In the genomic region with DNA sequence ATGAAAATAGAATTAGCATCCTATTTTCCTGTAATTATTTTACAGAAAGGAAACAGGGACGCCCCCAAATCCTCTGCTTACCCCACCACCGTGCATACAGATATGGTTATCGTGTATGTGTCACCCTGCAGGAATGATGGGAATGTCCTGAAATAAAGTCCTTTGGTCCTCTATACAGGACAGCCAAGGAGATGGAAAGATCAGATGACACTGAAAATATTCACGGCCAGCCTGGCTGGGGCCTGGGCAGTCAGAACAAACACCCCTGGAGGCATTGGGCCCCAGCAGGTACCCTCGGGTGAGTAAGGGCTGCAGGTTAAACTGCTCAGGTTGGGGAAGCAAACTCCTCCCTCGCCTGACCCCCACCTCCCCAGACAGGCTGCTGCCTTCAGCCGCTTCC, we compare ENCODE assay signal across 16 cellular contexts.
DNase-seq lines count a peak whose midpoint lies in the region; TF ChIP-seq lines count a peak whose summit lies in the region.
"Had no signal": no experiment of that assay in that cellular context is flagged by ENCODE, and none has a peak within 500 bp of the region (broad histone marks: within the 10 kb centered on the region; RNA-seq: fewer than 3 reads in every experiment).

No MANE protein-coding gene starts in this region.

- TF ChIP-seq CTCF in Caco-2 (IDR thresholded peaks at IDR 0.05; ENCODE audit: insufficient read depth in 1 of 2, low read depth in 1 of 2, low read length in 1 of 2, severe bottlenecking in 1 of 2, unreplicated experiment in 1 of 2): no peak
- TF ChIP-seq CTCF in endodermal cell (conservative IDR thresholded peaks at IDR 0.05): no peak
- no peak for TF ChIP-seq CTCF in osteoblast (IDR thresholded peaks at IDR 0.05; ENCODE audit: extremely low read depth, low read depth, low read length)

- no peaks in the 10 kb centered on the region for H3K36me3 Mint-ChIP-seq in Caco-2 (ENCODE audit: insufficient read depth, unreplicated experiment)
- H3K36me3 Mint-ChIP-seq in endodermal cell (ENCODE audit: low read depth): no peaks in the 10 kb centered on the region

- peak overlapping the region; percentile 13 for H3K4me2 ChIP-seq in osteoblast (ENCODE audit: insufficient read depth, low read length)
- H3K4me2 ChIP-seq: KMS-11 had no signal

- peaks cover 25% of the 10 kb centered on the region for H3K4me1 ChIP-seq in Caco-2
- H3K4me1 ChIP-seq in endodermal cell (ENCODE audit: control insufficient read depth, insufficient read depth, low read length): peaks cover 2% of the 10 kb centered on the region
- H3K4me1 ChIP-seq in osteoblast (ENCODE audit: insufficient read depth, low read length): peaks cover 31% of the 10 kb centered on the region
- H3K4me1 ChIP-seq: psoas muscle had no signal

- no TSS peak for BruUV-seq in Caco-2 (replicated peaks; lab: Mats Ljungman, UMichigan)

- 40 to 53% methylated on average over 1 to 6 of the region's 7 CpGs for WGBS in endodermal cell (ENCODE audit: insufficient coverage in 1 of 2, insufficient read length in 1 of 2), 2 experiments

- POLR2A ChIA-PET in Caco-2 (lab: Charles Lee): no interaction called here

- no peak overlapping the region for H3K9ac ChIP-seq in endodermal cell (ENCODE audit: extremely low read depth, low read length, poor library complexity, severe bottlenecking)
- H3K9ac ChIP-seq: KMS-11 had no signal

- DNase-seq in Caco-2 (peak; percentile 67 to 83), M059J (ENCODE audit: low read depth) (peak; percentile 83), endodermal cell (peak; percentile 71), osteoblast (ENCODE audit: insufficient read length, low spot score, missing footprints) (peak; percentile 85), inferior parietal cortex (ENCODE audit: extremely low spot score) (no peak), caudate nucleus (lab: John Stamatoyannopoulos, UW) (no peak), AML-193 (lab: John Stamatoyannopoulos, UW) (no peak), MV-4-11 (lab: John Stamatoyannopoulos, UW) (no peak)
- DNase-seq: activated CD8-positive, alpha-beta T cell treated with anti-CD3 and anti-CD28 coated beads for 36 hours; anterior cingulate cortex; C1 segment of cervical spinal cord; DND-41; NCI-H1694 treated with DMSO at 0.1 percent for 48 hours had no signal

- intact Hi-C loops in Caco-2 (cut with micrococcal nuclease; ENCODE audit: unreplicated experiment): no loop called here

- H2AFZ ChIP-seq in osteoblast (ENCODE audit: low read length): no peak overlapping the region

- no peaks in the 10 kb centered on the region for H3K9me3 ChIP-seq in Caco-2
- H3K9me3 ChIP-seq in endodermal cell (ENCODE audit: control insufficient read depth, low read length): no peaks in the 10 kb centered on the region
- no peaks in the 10 kb centered on the region for H3K9me3 ChIP-seq in osteoblast (ENCODE audit: low read depth, low read length)
- H3K9me3 ChIP-seq: psoas muscle had no signal

- H3K36me3 ChIP-seq in Caco-2 (ENCODE audit: control insufficient read depth, insufficient read depth, low read length) (no peaks in the 10 kb centered on the region), endodermal cell (ENCODE audit: control insufficient read depth, insufficient read depth, low read length) (no peaks in the 10 kb centered on the region), osteoblast (ENCODE audit: insufficient read depth, low read length) (no peaks in the 10 kb centered on the region)

- no peak overlapping the region for H3K27ac Mint-ChIP-seq in Caco-2 (ENCODE audit: unreplicated experiment)
- H3K27ac Mint-ChIP-seq in endodermal cell: no peak overlapping the region
- H3K27ac Mint-ChIP-seq: activated CD8-positive, alpha-beta T cell treated with anti-CD3 and anti-CD28 coated beads for 36 hours; activated T-helper 17 cell treated with anti-CD3 and anti-CD28 coated beads, Interleukin-2, amount 50 U/mL, for 72 hours had no signal

- no peak overlapping the region for H3K4me3 Mint-ChIP-seq in Caco-2 (ENCODE audit: unreplicated experiment)
- no peak overlapping the region for H3K4me3 Mint-ChIP-seq in endodermal cell
- H3K4me3 Mint-ChIP-seq: activated CD8-positive, alpha-beta T cell treated with anti-CD3 and anti-CD28 coated beads for 36 hours; activated T-helper 17 cell treated with anti-CD3 and anti-CD28 coated beads, Interleukin-2, amount 50 U/mL, for 72 hours had no signal

- H3K79me2 ChIP-seq in osteoblast (ENCODE audit: insufficient read depth, low read length): no peaks in the 10 kb centered on the region

- H3K4me1 Mint-ChIP-seq in Caco-2 (ENCODE audit: low read depth, unreplicated experiment): no peaks in the 10 kb centered on the region
- H3K4me1 Mint-ChIP-seq in endodermal cell: peaks cover 18% of the 10 kb centered on the region
- H3K4me1 Mint-ChIP-seq: activated T-helper 17 cell treated with anti-CD3 and anti-CD28 coated beads, Interleukin-2, amount 50 U/mL, for 72 hours had no signal

- no peaks in the 10 kb centered on the region for H4K20me1 ChIP-seq in osteoblast (ENCODE audit: insufficient read depth, low read length)

- H3K27me3 Mint-ChIP-seq in Caco-2 (ENCODE audit: insufficient read depth, unreplicated experiment) (no peaks in the 10 kb centered on the region), endodermal cell (ENCODE audit: insufficient read depth) (peaks cover 6% of the 10 kb centered on the region)
- H3K27me3 Mint-ChIP-seq: activated CD8-positive, alpha-beta T cell treated with anti-CD3 and anti-CD28 coated beads for 36 hours had no signal

- CTCF ChIA-PET in Caco-2 (lab: Charles Lee): no interaction called here

- H3K4me3 ChIP-seq in Caco-2 (ENCODE audit: low read depth, low read length) (no peak overlapping the region), endodermal cell (ENCODE audit: low read length) (no peak overlapping the region), osteoblast (ENCODE audit: insufficient read depth, low read length) (no peak overlapping the region)
- H3K4me3 ChIP-seq: psoas muscle had no signal

- peaks cover 9% of the 10 kb centered on the region for H3K9me3 Mint-ChIP-seq in Caco-2 (ENCODE audit: unreplicated experiment)
- no peaks in the 10 kb centered on the region for H3K9me3 Mint-ChIP-seq in endodermal cell
- H3K9me3 Mint-ChIP-seq: activated CD8-positive, alpha-beta T cell treated with anti-CD3 and anti-CD28 coated beads for 36 hours; activated T-helper 17 cell treated with anti-CD3 and anti-CD28 coated beads, Interleukin-2, amount 50 U/mL, for 72 hours had no signal

- H3K27me3 ChIP-seq in Caco-2 (replicated peaks; ENCODE audit: control insufficient read depth, insufficient read depth, low read length) (no peaks in the 10 kb centered on the region), endodermal cell (ENCODE audit: control insufficient read depth, insufficient read depth, low read length, poor library complexity, severe bottlenecking) (no peaks in the 10 kb centered on the region), osteoblast (ENCODE audit: insufficient read depth, low read length) (no peaks in the 10 kb centered on the region)

- H3K27ac ChIP-seq in endodermal cell (ENCODE audit: low read depth, low read length) (no peak overlapping the region), osteoblast (ENCODE audit: low read depth, low read length) (no peak overlapping the region), caudate nucleus (ENCODE audit: low read depth, low read length) (no peak overlapping the region)
- H3K27ac ChIP-seq: KMS-11, psoas muscle had no signal

Comparison
In these comparisons a context has a peak if more than half of its experiments do, and no peak if none do; other contexts are left out.
1. DNase-seq: peak in Caco-2 (2 of 2), M059J (single experiment), endodermal cell (single experiment) and osteoblast (single experiment); none in inferior parietal cortex (single experiment), caudate nucleus (0 of 61), AML-193 (0 of 2) and MV-4-11 (single experiment).